ENCODE assay signal across 8 cellular contexts in genomic region chr1:27830621-27831424, GRCh38. TPM values are rescaled to one million over a fixed set of nuclear protein-coding genes. Genes with fewer than 3 reads are reported as not detected.
A peak's percentile ranks its signal among the peaks of the same experiment; 100 is the strongest.
DNase-seq lines count a peak whose midpoint lies in the region; ATAC-seq and TF ChIP-seq lines count a peak whose summit lies in the region.

PPP1R8 (plus strand) TSS chr1:27830782; CDS start chr1:27830836, 54 bp downstream.

- H3K4me3 ChIP-seq in CD8-positive, alpha-beta memory T cell (ENCODE audit: low read length) = peak within 1 kb of the TSS; percentile 74
- peak within 1 kb of the TSS; percentile 95 for H3K4me3 ChIP-seq in NT2/D1 (ENCODE audit: insufficient read length, low read depth)
- peak within 1 kb of the TSS; percentile 94 for H3K4me3 ChIP-seq in endodermal cell (ENCODE audit: low read length)

- no peaks in the 10 kb centered on the region for H3K27me3 ChIP-seq in CD8-positive, alpha-beta memory T cell (ENCODE audit: insufficient read depth, low read length, poor library complexity, severe bottlenecking)
- H3K27me3 ChIP-seq in NT2/D1 (ENCODE audit: insufficient read depth, insufficient read length) (no peaks in the 10 kb centered on the region), endodermal cell (ENCODE audit: control insufficient read depth, insufficient read depth, low read length, poor library complexity, severe bottlenecking) (no peaks in the 10 kb centered on the region)

- H3K9me3 Mint-ChIP-seq in CD8-positive, alpha-beta memory T cell = no peaks in the 10 kb centered on the region
- no peaks in the 10 kb centered on the region for H3K9me3 Mint-ChIP-seq in activated CD8-positive, alpha-beta memory T cell treated with anti-CD3 and anti-CD28 coated beads, Interleukin-2, amount 10 ng/mL, durations not matched to agents 7 days and 5 days (ENCODE audit: low read depth)
- H3K9me3 Mint-ChIP-seq in endodermal cell = no peaks in the 10 kb centered on the region

- H3K4me3 Mint-ChIP-seq in CD8-positive, alpha-beta memory T cell = peak within 1 kb of the TSS; percentile 91 to 99 (median 94)
- H3K4me3 Mint-ChIP-seq in activated CD8-positive, alpha-beta memory T cell treated with anti-CD3 and anti-CD28 coated beads, Interleukin-2, amount 10 ng/mL, durations not matched to agents 7 days and 5 days = peak within 1 kb of the TSS; percentile 94
- peak within 1 kb of the TSS; percentile 98 for H3K4me3 Mint-ChIP-seq in endodermal cell

- H3K27me3 Mint-ChIP-seq in CD8-positive, alpha-beta memory T cell = no peaks in the 10 kb centered on the region
- H3K27me3 Mint-ChIP-seq in activated CD8-positive, alpha-beta memory T cell treated with anti-CD3 and anti-CD28 coated beads, Interleukin-2, amount 10 ng/mL, durations not matched to agents 7 days and 5 days = no peaks in the 10 kb centered on the region
- no peaks in the 10 kb centered on the region for H3K27me3 Mint-ChIP-seq in endodermal cell (ENCODE audit: insufficient read depth)

- H3K9ac ChIP-seq in NT2/D1 (ENCODE audit: insufficient read length, low read depth) (peak within 1 kb of the TSS; percentile 97), endodermal cell (ENCODE audit: extremely low read depth, low read length, poor library complexity, severe bottlenecking) (peak within 1 kb of the TSS; percentile 98)

- no peaks in the 10 kb centered on the region for H3K9me3 ChIP-seq in CD8-positive, alpha-beta memory T cell (ENCODE audit: low read length)
- H3K9me3 ChIP-seq in NT2/D1 (ENCODE audit: insufficient read depth, low read length) (0 out of 2 replicates have a peak, but pooled peaks cover 7% of the 10 kb centered on the region), endodermal cell (ENCODE audit: control insufficient read depth, low read length) (no peaks in the 10 kb centered on the region)

- peak within 1 kb of the TSS; percentile 84 to 99 (median 94) for H3K27ac Mint-ChIP-seq in CD8-positive, alpha-beta memory T cell
- peak within 1 kb of the TSS; percentile 85 for H3K27ac Mint-ChIP-seq in activated CD8-positive, alpha-beta memory T cell treated with anti-CD3 and anti-CD28 coated beads, Interleukin-2, amount 10 ng/mL, durations not matched to agents 7 days and 5 days
- peak within 1 kb of the TSS; percentile 99 for H3K27ac Mint-ChIP-seq in endodermal cell

- POLR2A ChIA-PET in CD8-positive, alpha-beta memory T cell (lab: Charles Lee) = interaction anchor here (0.6 to 1.5 kb wide), 4 partner anchors 58 to 436 kb away, joined by 3 to 11 read pairs (median 8); partner anchors contain the start of genes FAM76A, STX12 and XKR8

- DNase-seq in CD8-positive, alpha-beta memory T cell = peak; percentile 76 to 89 (median 83)
- DNase-seq in HT1080 (ENCODE audit: low read depth) (peak; percentile 94), NT2/D1 (ENCODE audit: low read depth, low spot score) (peak; percentile 99), endodermal cell (peak; percentile 97), mesenteric fat pad (ENCODE audit: low spot score) (peak; percentile 96)
- peak; percentile 92 for DNase-seq in activated CD8-positive, alpha-beta memory T cell treated with anti-CD3 and anti-CD28 coated beads, Interleukin-2, amount 10 ng/mL, durations not matched to agents 7 days and 5 days
- peak; percentile 66 for DNase-seq in stimulated activated CD8-positive, alpha-beta memory T cell treated with anti-CD3 and anti-CD28 coated beads, Interleukin-15, amount 100 ng/mL, for 24 hours (ENCODE audit: low read depth)

- H3K36me3 ChIP-seq in CD8-positive, alpha-beta memory T cell (ENCODE audit: insufficient read depth, low read length) = no peaks in the 10 kb centered on the region
- H3K36me3 ChIP-seq in NT2/D1 (ENCODE audit: insufficient read depth, insufficient read length, low read length) (peaks cover 45% of the 10 kb centered on the region), endodermal cell (ENCODE audit: control insufficient read depth, insufficient read depth, low read length) (peaks cover 31% of the 10 kb centered on the region)

- peaks cover 33% of the 10 kb centered on the region for H3K4me1 ChIP-seq in CD8-positive, alpha-beta memory T cell (ENCODE audit: insufficient read depth, low read length)
- H3K4me1 ChIP-seq in NT2/D1 (ENCODE audit: insufficient read depth, insufficient read length) (no peaks in the 10 kb centered on the region), endodermal cell (ENCODE audit: control insufficient read depth, insufficient read depth, low read length) (peaks cover 3% of the 10 kb centered on the region)

- CTCF ChIA-PET in CD8-positive, alpha-beta memory T cell (lab: Charles Lee) = interaction anchor here (1.0 to 1.4 kb wide), 2 partner anchors 13 to 149 kb away, joined by 3 to 4 read pairs; no protein-coding TSS in a partner anchor
- CTCF ChIA-PET in activated CD8-positive, alpha-beta memory T cell treated with anti-CD3 and anti-CD28 coated beads, Interleukin-2, amount 10 ng/mL, durations not matched to agents 7 days and 5 days (lab: Charles Lee) = interaction anchor here (0.6 to 6.5 kb wide), 9 partner anchors 12 to 161 kb away, joined by 3 to 21 read pairs (median 5); partner anchors contain the start of genes FAM76A, STX12 and XKR8

- H3K4me1 Mint-ChIP-seq in CD8-positive, alpha-beta memory T cell = peaks cover 26 to 50% (median 37%) of the 10 kb centered on the region in 3 donors
- peaks cover 37% of the 10 kb centered on the region for H3K4me1 Mint-ChIP-seq in activated CD8-positive, alpha-beta memory T cell treated with anti-CD3 and anti-CD28 coated beads, Interleukin-2, amount 10 ng/mL, durations not matched to agents 7 days and 5 days
- H3K4me1 Mint-ChIP-seq in endodermal cell = peaks cover 19% of the 10 kb centered on the region

- TF ChIP-seq CTCF in endodermal cell (conservative IDR thresholded peaks at IDR 0.05) = no peak

- peak within 1 kb of the TSS; percentile 84 for H3K27ac ChIP-seq in CD8-positive, alpha-beta memory T cell (ENCODE audit: low read depth, low read length)
- H3K27ac ChIP-seq in endodermal cell (ENCODE audit: low read depth, low read length) = peak within 1 kb of the TSS; percentile 95

- ATAC-seq in GM19468 (IDR thresholded peaks at IDR 0.05; ENCODE audit: extremely low read depth, unreplicated experiment) = peak; percentile 89
- ATAC-seq in activated CD8-positive, alpha-beta memory T cell treated with anti-CD3 and anti-CD28 coated beads, Interleukin-2, amount 10 ng/mL, durations not matched to agents 7 days and 5 days = peak; percentile 98

- peaks cover 0 to 43% (median 3%) of the 10 kb centered on the region in 3 donors for H3K36me3 Mint-ChIP-seq in CD8-positive, alpha-beta memory T cell
- H3K36me3 Mint-ChIP-seq in activated CD8-positive, alpha-beta memory T cell treated with anti-CD3 and anti-CD28 coated beads, Interleukin-2, amount 10 ng/mL, durations not matched to agents 7 days and 5 days = peaks cover 18% of the 10 kb centered on the region
- peaks cover 18% of the 10 kb centered on the region for H3K36me3 Mint-ChIP-seq in endodermal cell (ENCODE audit: low read depth)

- 0 to 1% methylated on average over 42 to 60 of the region's 60 CpGs for WGBS in endodermal cell (ENCODE audit: insufficient coverage in 1 of 2, insufficient read length in 1 of 2), 2 experiments

RNA-seq across cellular contexts. Expression of gene PPP1R8, which starts in this region (rescaled TPM):
- total RNA-seq in CD8-positive, alpha-beta memory T cell = 10 to 100 TPM; 66.3 to 70.0 TPM
- polyA plus RNA-seq in CD8-positive, alpha-beta memory T cell = 37.5 TPM
- 80.1 and 81.5 TPM in 2 replicates for total RNA-seq in HT1080 (2014; rRNA removed; shearing (Covaris generic))
- 45.9 and 54.2 TPM in 2 replicates for polyA plus RNA-seq in HT1080 (2015; cell fraction: cytosol; rRNA removed)
- polyA plus RNA-seq in HT1080 (2015; cell fraction: nucleus; rRNA removed) = 38.3 and 39.9 TPM in 2 replicates
- total RNA-seq in activated CD8-positive, alpha-beta memory T cell treated with anti-CD3 and anti-CD28 coated beads, Interleukin-2, amount 10 ng/mL, durations not matched to agents 7 days and 5 days = 10 to 100 TPM; 57.4 to 68.7 TPM
- total RNA-seq in endodermal cell (10 to 100 TPM; 45.0 to 48.1 TPM), mesenteric fat pad (35.3 TPM)
- 49.6 TPM for polyA plus RNA-seq in endodermal cell (2013, experiment 1 of 2)
- 49.6 TPM for polyA plus RNA-seq in endodermal cell (2013, experiment 2 of 2)

Comparison
In these comparisons a context has a peak if more than half of its experiments do, and no peak if none do; other contexts are left out.
1. Peak in every context shown above with its lines: DNase-seq, ATAC-seq, H3K4me3 ChIP-seq and H3K27ac ChIP-seq.